ENCODE assay signal across 20 cellular contexts in the genomic region with DNA sequence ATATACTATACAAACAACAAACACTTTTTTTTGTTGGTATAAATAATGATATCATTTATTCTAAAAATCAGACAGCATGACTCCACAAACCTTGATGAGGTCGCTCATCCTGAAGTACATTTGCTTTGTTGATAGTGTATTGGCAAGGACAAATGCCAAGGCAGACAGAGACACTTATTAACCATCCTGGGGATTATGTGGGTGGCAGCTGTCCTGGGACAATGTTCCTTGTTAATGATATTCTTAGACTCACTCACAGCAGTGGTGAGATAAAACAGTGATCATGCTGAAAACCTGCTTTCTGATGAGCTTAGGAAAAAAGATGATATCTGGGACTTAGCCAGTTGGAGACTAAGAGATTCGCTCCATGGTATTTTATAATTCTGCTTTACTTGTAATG.
"Had no signal": no experiment of that assay in that cellular context is flagged by ENCODE, and none has a peak within 500 bp of the region (broad histone marks: within the 10 kb centered on the region; RNA-seq: fewer than 3 reads in every experiment).

No MANE protein-coding gene starts in this region.

- H3K27me3 ChIP-seq: esophagus muscularis mucosa, gastroesophageal sphincter, neutrophil, stomach had no signal

- DNase-seq: effector memory CD8-positive, alpha-beta T cell; immature natural killer cell; left colon; left ventricle myocardium superior; mesenchymal stem cell; midbrain; naive thymus-derived CD4-positive, alpha-beta T cell; psoas muscle; stimulated activated CD4-positive, alpha-beta T cell treated with anti-CD3 and anti-CD28 coated beads, Interleukin-12 subunit alpha, Interleukin-12 subunit beta, amount 100 ng/mL, for 4 hours; stimulated activated naive CD4-positive, alpha-beta T cell; stomach; substantia nigra had no signal

- H3K4me3 ChIP-seq: esophagus muscularis mucosa, gastroesophageal sphincter, lung, psoas muscle, skin epidermis, stomach, thoracic aorta had no signal

- H3K27ac ChIP-seq: epithelial cell of prostate, esophagus muscularis mucosa, gastroesophageal sphincter, neutrophil, psoas muscle, skin epidermis, stomach, thoracic aorta had no signal

- H3K4me1 ChIP-seq: esophagus muscularis mucosa, gastroesophageal sphincter, psoas muscle, stomach had no signal

- H3K36me3 ChIP-seq: esophagus muscularis mucosa, gastroesophageal sphincter, neutrophil, stomach, thoracic aorta had no signal

- ATAC-seq: effector memory CD8-positive, alpha-beta T cell; gastroesophageal sphincter; left colon; left ventricle myocardium superior; naive thymus-derived CD4-positive, alpha-beta T cell; psoas muscle; sciatic nerve had no signal

- H3K9me3 ChIP-seq: esophagus muscularis mucosa, gastroesophageal sphincter, neutrophil, psoas muscle, stomach, thoracic aorta had no signal
